ENCODE assay signal across 8 cellular contexts in genomic region chr15:31228980-31229826, GRCh38.
A peak's percentile ranks its signal among the peaks of the same experiment; 100 is the strongest.
DNase-seq lines count a peak whose midpoint lies in the region; ATAC-seq and TF ChIP-seq lines count a peak whose summit lies in the region.

No MANE protein-coding gene starts in this region.

- no peak overlapping the region for H3K27ac Mint-ChIP-seq in glutamatergic neuron (ENCODE audit: unreplicated experiment)

- H3K9me3 Mint-ChIP-seq in glutamatergic neuron (ENCODE audit: unreplicated experiment) = peaks cover 4% of the 10 kb centered on the region

- intact Hi-C loops in left colon (cut with DNase I, micrococcal nuclease) = no loop called here

- TF ChIP-seq CTCF in glutamatergic neuron (IDR thresholded peaks at IDR 0.05; ENCODE audit: partially characterized antibody, unreplicated experiment) = no peak

- no peaks in the 10 kb centered on the region for H3K36me3 Mint-ChIP-seq in glutamatergic neuron (ENCODE audit: unreplicated experiment)

- peak; percentile 68 for ATAC-seq in GM18498 (IDR thresholded peaks at IDR 0.05; ENCODE audit: unreplicated experiment)
- peak; percentile 64 for ATAC-seq in GM21367 (IDR thresholded peaks at IDR 0.05; ENCODE audit: unreplicated experiment)
- peak; percentile 60 for ATAC-seq in HG03442 (IDR thresholded peaks at IDR 0.05; ENCODE audit: unreplicated experiment)
- peak; percentile 99 for ATAC-seq in left colon

- DNase-seq in left colon = peak; percentile 68 to 84
- DNase-seq in glutamatergic neuron = no peak
- DNase-seq in activated CD4-positive, alpha-beta T cell treated with anti-CD3 and anti-CD28 coated beads, Interleukin-2, amount 50 U/mL, for 4 hours = no peak
- DNase-seq in NCI-H1930 (lab: John Stamatoyannopoulos, UW) = no peak
- no peak for DNase-seq in activated CD4-positive, alpha-beta T cell treated with anti-CD3 and anti-CD28 coated beads for 48 hours

- peaks cover 6% of the 10 kb centered on the region for H3K4me1 Mint-ChIP-seq in glutamatergic neuron (ENCODE audit: low read depth, unreplicated experiment)

- no peak overlapping the region for H3K4me3 Mint-ChIP-seq in glutamatergic neuron (ENCODE audit: unreplicated experiment)

- H3K27me3 Mint-ChIP-seq in glutamatergic neuron (ENCODE audit: unreplicated experiment) = peaks cover 7% of the 10 kb centered on the region

Comparison
In these comparisons a context has a peak if more than half of its experiments do, and no peak if none do; other contexts are left out.
1. DNase-seq: peak in left colon (2 of 2); none in glutamatergic neuron (single experiment), activated CD4-positive, alpha-beta T cell treated with anti-CD3 and anti-CD28 coated beads, Interleukin-2, amount 50 U/mL, for 4 hours (0 of 2), NCI-H1930 (0 of 2) and activated CD4-positive, alpha-beta T cell treated with anti-CD3 and anti-CD28 coated beads for 48 hours (single experiment).
2. Peak in every context shown above with its lines, with median percentiles within 50 percentile points of each other: ATAC-seq.